23 cellular contexts compared by ENCODE assay signal in the genomic region with DNA sequence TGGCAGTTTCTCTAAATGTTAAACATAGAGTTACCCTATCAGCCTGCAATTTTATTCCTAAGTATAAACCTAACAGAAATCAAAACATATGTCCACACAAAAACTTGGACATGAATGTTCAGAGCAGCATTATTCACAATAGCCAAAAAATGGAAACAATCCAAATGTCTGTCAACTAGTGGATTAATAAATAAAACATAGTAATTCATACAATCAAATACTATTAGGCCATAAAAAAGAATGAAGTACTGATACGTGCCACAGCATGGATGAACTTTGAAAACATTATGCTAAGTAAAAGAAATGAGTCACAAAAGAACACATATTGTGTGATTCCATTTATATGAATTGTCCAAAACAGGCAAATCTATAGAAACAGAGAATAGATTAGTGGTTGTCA.
"Had no signal": no experiment of that assay in that cellular context is flagged by ENCODE, and none has a peak within 500 bp of the region (broad histone marks: within the 10 kb centered on the region; RNA-seq: fewer than 3 reads in every experiment).

No MANE protein-coding gene starts in this region.

- H3K27me3 ChIP-seq: dorsolateral prefrontal cortex, esophagus muscularis mucosa, gastrocnemius medialis, heart right ventricle, left lung had no signal

- DNase-seq: dermis blood vessel endothelial cell; dorsolateral prefrontal cortex; effector CD4-positive, alpha-beta T cell; effector memory CD4-positive, alpha-beta T cell; foreskin melanocyte; gastrocnemius medialis; glutamatergic neuron; head of caudate nucleus; heart right ventricle; hippocampal formation; left cardiac atrium; left lung; left ventricle myocardium superior; lower lobe of right lung; mesenchymal stem cell; mucosa of descending colon; naive B cell had no signal

- H3K27me3 Mint-ChIP-seq: naive B cell had no signal

- ATAC-seq: gastrocnemius medialis, heart right ventricle, left cardiac atrium, left lung, left ventricle myocardium superior, lower lobe of right lung, mucosa of descending colon had no signal

- FAIRE-seq: colon, islet of Langerhans, keratinocyte had no signal

- H3K36me3 Mint-ChIP-seq: mesothelial cell of epicardium, naive B cell had no signal

- H3K4me3 ChIP-seq: coronary artery, dorsolateral prefrontal cortex, esophagus muscularis mucosa, gastrocnemius medialis, heart right ventricle, left lung, lower lobe of right lung, mucosa of descending colon had no signal

- H3K27ac Mint-ChIP-seq: mesothelial cell of epicardium, naive B cell had no signal

- H3K36me3 ChIP-seq: esophagus muscularis mucosa, gastrocnemius medialis, heart right ventricle, left lung, lower lobe of right lung had no signal

- H3K4me3 Mint-ChIP-seq: mesothelial cell of epicardium, naive B cell had no signal

- H3K4me1 Mint-ChIP-seq: naive B cell had no signal
